17 cellular contexts compared by ENCODE assay signal in the genomic region with DNA sequence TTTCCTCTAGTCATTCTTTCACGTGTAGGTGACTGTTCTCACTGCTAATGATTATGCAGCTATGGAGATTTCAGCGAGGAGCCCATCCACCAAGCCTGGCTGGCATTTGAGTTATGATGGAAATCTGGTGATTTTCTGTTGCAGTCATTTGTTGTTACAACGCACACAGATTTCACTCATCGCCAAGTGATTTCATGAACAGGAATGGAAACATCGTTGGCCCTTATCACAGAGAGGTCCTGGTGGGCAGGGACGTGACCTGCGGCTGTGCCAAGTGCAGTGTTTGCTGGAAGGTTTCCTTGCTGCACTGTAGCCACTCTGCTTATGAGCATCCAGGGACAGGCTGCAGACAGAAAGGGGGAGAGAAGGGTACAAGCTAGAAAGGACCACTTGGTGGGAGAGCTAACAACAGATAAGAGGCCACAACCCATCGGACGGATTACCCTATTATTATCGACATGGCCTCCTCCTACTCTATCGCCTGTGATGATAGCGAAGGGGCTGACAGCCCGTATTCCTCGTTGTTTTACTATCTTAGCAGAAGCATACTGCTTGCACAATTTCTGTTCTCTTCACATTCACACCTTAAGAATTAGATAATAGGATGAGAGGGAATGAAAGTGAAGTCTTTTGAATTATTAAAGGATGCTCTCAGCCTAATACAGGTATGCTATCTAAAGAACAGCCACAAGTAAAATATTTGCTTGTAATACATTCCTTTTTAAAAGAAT.
"Had no signal": no experiment of that assay in that cellular context is flagged by ENCODE, and none has a peak within 500 bp of the region (broad histone marks: within the 10 kb centered on the region; RNA-seq: fewer than 3 reads in every experiment).

No MANE protein-coding gene starts in this region.

- H3K9me3 Mint-ChIP-seq: activated CD4-positive, alpha-beta T cell treated with anti-CD3 and anti-CD28 coated beads, Interleukin-2, amount 10 ng/mL, durations not matched to agents 7 days and 5 days; activated naive CD4-positive, alpha-beta T cell treated with anti-CD3 and anti-CD28 coated beads, Interleukin-2, amount 50 U/mL, for 24 hours; stimulated activated naive CD8-positive, alpha-beta T cell treated with anti-CD3 and anti-CD28 coated beads, Interleukin-15, Interleukin-2, amounts not matched to agents 100 ng/mL and 50 ng/mL, for 24 hours; T-cell; type B pancreatic cell had no signal

- ATAC-seq: activated CD8-positive, alpha-beta T cell treated with anti-CD3 and anti-CD28 coated beads, Interleukin-2, amount 10 ng/mL, durations not matched to agents 7 days and 5 days; T-cell had no signal

- H3K4me3 Mint-ChIP-seq: activated CD4-positive, alpha-beta T cell treated with anti-CD3 and anti-CD28 coated beads, Interleukin-2, amount 10 ng/mL, durations not matched to agents 7 days and 5 days; activated CD8-positive, alpha-beta T cell treated with anti-CD3 and anti-CD28 coated beads, Interleukin-2, amount 10 ng/mL, durations not matched to agents 7 days and 5 days; activated naive CD4-positive, alpha-beta T cell treated with anti-CD3 and anti-CD28 coated beads, Interleukin-2, amount 50 U/mL, for 24 hours; nephron; stimulated activated naive CD8-positive, alpha-beta T cell treated with anti-CD3 and anti-CD28 coated beads, Interleukin-15, Interleukin-2, amounts not matched to agents 100 ng/mL and 50 ng/mL, for 24 hours; T-cell; type B pancreatic cell had no signal

- DNase-seq: activated CD4-positive, alpha-beta T cell treated with anti-CD3 and anti-CD28 coated beads, Interleukin-2, amount 10 ng/mL, durations not matched to agents 7 days and 5 days; activated CD8-positive, alpha-beta memory T cell treated with anti-CD3 and anti-CD28 coated beads, Interleukin-2, amount 50 U/mL, for 4 hours; activated CD8-positive, alpha-beta T cell treated with anti-CD3 and anti-CD28 coated beads, Interleukin-2, amount 10 ng/mL, durations not matched to agents 7 days and 5 days; activated effector memory CD4-positive, alpha-beta T cell treated with Interleukin-2 at 50 U/mL for 16 hours; activated T-cell treated with anti-CD3 and anti-CD28 coated beads, Interleukin-2, amount 50 U/mL, for 48 hours; midbrain; retina; T-cell had no signal

- H3K4me3 ChIP-seq: SK-N-MC, skin epidermis had no signal

- H3K27me3 ChIP-seq: ascending aorta had no signal

- FAIRE-seq: frontal cortex, islet of Langerhans had no signal

- H3K27ac Mint-ChIP-seq: activated CD4-positive, alpha-beta T cell treated with anti-CD3 and anti-CD28 coated beads, Interleukin-2, amount 10 ng/mL, durations not matched to agents 7 days and 5 days; activated CD8-positive, alpha-beta T cell treated with anti-CD3 and anti-CD28 coated beads, Interleukin-2, amount 10 ng/mL, durations not matched to agents 7 days and 5 days; activated naive CD4-positive, alpha-beta T cell treated with anti-CD3 and anti-CD28 coated beads, Interleukin-2, amount 50 U/mL, for 24 hours; nephron; stimulated activated naive CD8-positive, alpha-beta T cell treated with anti-CD3 and anti-CD28 coated beads, Interleukin-15, Interleukin-2, amounts not matched to agents 100 ng/mL and 50 ng/mL, for 24 hours; T-cell; type B pancreatic cell had no signal

- H3K36me3 Mint-ChIP-seq: activated naive CD4-positive, alpha-beta T cell treated with anti-CD3 and anti-CD28 coated beads, Interleukin-2, amount 50 U/mL, for 24 hours; T-cell; type B pancreatic cell had no signal

- H3K36me3 ChIP-seq: ascending aorta had no signal

- H3K4me1 Mint-ChIP-seq: activated CD4-positive, alpha-beta T cell treated with anti-CD3 and anti-CD28 coated beads, Interleukin-2, amount 10 ng/mL, durations not matched to agents 7 days and 5 days; activated naive CD4-positive, alpha-beta T cell treated with anti-CD3 and anti-CD28 coated beads, Interleukin-2, amount 50 U/mL, for 24 hours; T-cell had no signal

- H3K9me3 ChIP-seq: ascending aorta had no signal

- H3K27ac ChIP-seq: SK-N-MC, skin epidermis had no signal
